8 cellular contexts compared by ENCODE assay signal in genomic region chr10:110305767-110306451, GRCh38. TPM values are rescaled to one million over a fixed set of nuclear protein-coding genes. Genes with fewer than 3 reads are reported as not detected.
A peak's percentile ranks its signal among the peaks of the same experiment; 100 is the strongest.
DNase-seq lines count a peak whose midpoint lies in the region; ATAC-seq and TF ChIP-seq lines count a peak whose summit lies in the region.

No MANE protein-coding gene starts in this region.

- peak; percentile 58 for DNase-seq in GM04503 (ENCODE audit: low read depth)
- peak; percentile 84 for DNase-seq in HCT116 (ENCODE audit: low read depth, low spot score)
- peak; percentile 92 for DNase-seq in NAMALWA (ENCODE audit: low spot score)
- DNase-seq in SK-N-MC (ENCODE audit: low read depth, low spot score) = no peak
- peak; percentile 84 for DNase-seq in astrocyte of the cerebellum (ENCODE audit: low read depth)
- DNase-seq in iPS DF 19.7 (ENCODE audit: low read depth, low spot score) = peak; percentile 35
- DNase-seq in GM19238 (ENCODE audit: insufficient read length, low spot score) = no peak

- peak; percentile 99 for TF ChIP-seq RAD21 in HCT116 (IDR thresholded peaks at IDR 0.05; ENCODE audit: low read depth)

- peak; percentile 42 for ATAC-seq in HCT116

- BruUV-seq in HCT116 (replicated peaks; lab: Mats Ljungman, UMichigan) = no TSS peak

- POLR2A ChIA-PET in HCT116 (lab: Charles Lee) = interaction anchor here (0.6 to 1.9 kb wide), 13 partner anchors 8 to 1859 kb away, joined by 3 to 7 read pairs (median 3); no protein-coding TSS in a partner anchor

- peaks cover 38% of the 10 kb centered on the region for H3K79me2 ChIP-seq in HCT116 (ENCODE audit: insufficient read depth, low read length)

- H2AFZ ChIP-seq in HCT116 (ENCODE audit: low read depth, low read length, poor library complexity, severe bottlenecking) = peak overlapping the region; percentile 97

- in situ Hi-C loops in astrocyte of the cerebellum (cut with HindIII; ENCODE audit: low sequenced_read_pairs) = loop anchor here (25.0 kb wide), 1 partner anchor 581 kb away; no protein-coding TSS in a partner anchor

- peak overlapping the region; percentile 77; the same call in 1 of the 2 replicates for H3K27ac ChIP-seq in HCT116 (ENCODE audit: low read depth, low read length)
- peak overlapping the region; percentile 93; the same call in 1 of the 2 replicates for H3K27ac ChIP-seq in SK-N-MC

- H3K9me2 ChIP-seq in HCT116 (ENCODE audit: insufficient read depth) = no peaks in the 10 kb centered on the region

- peak overlapping the region; percentile 88 to 91; a peak in 3 of 4 replicates for H3K4me3 ChIP-seq in HCT116 (replicated peaks in 1 of 2; ENCODE audit: low read depth in 1 of 2, low read length in 2 of 2)
- H3K4me3 ChIP-seq in SK-N-MC = peak overlapping the region; percentile 26; the same call in 1 of the 2 replicates
- no peak overlapping the region for H3K4me3 ChIP-seq in astrocyte of the cerebellum (ENCODE audit: low read depth, low read length)
- H3K4me3 ChIP-seq in skeletal muscle satellite cell (ENCODE audit: low read length) = no peak overlapping the region

- CTCF ChIA-PET in HCT116 (lab: Charles Lee) = interaction anchor here (0.7 to 6.1 kb wide), 12 partner anchors 82 to 621 kb away, joined by 3 to 47 read pairs (median 6); no protein-coding TSS in a partner anchor

- TF ChIP-seq POLR2A in HCT116 (IDR thresholded peaks at IDR 0.05; ENCODE audit: borderline replicate concordance, extremely low read depth, insufficient read depth, insufficient read length) = no peak

- peaks cover 19% of the 10 kb centered on the region; the same call in 1 of the 2 replicates for H4K20me1 ChIP-seq in HCT116 (ENCODE audit: insufficient read depth)

- RAD21 ChIA-PET in HCT116 (lab: Charles Lee; ENCODE audit: low non-redundant PET in 1 of 2, low total read pairs in 2 of 2, uncharacterized antibody in 2 of 2, unreplicated experiment in 2 of 2) = interaction anchor here (0.7 to 1.5 kb wide), 6 partner anchors 168 to 305 kb away, joined by 3 to 6 read pairs (median 3); no protein-coding TSS in a partner anchor

- H3K9ac ChIP-seq in HCT116 (ENCODE audit: low read length) = peak overlapping the region; percentile 40
- H3K9ac ChIP-seq in SK-N-MC (ENCODE audit: insufficient read length) = peak overlapping the region; percentile 46
- peak overlapping the region; percentile 99 for H3K9ac ChIP-seq in skeletal muscle satellite cell (ENCODE audit: low read depth, low read length)

- no peaks in the 10 kb centered on the region for H3K27me3 ChIP-seq in HCT116 (ENCODE audit: insufficient read depth, low read length)
- no peaks in the 10 kb centered on the region for H3K27me3 ChIP-seq in skeletal muscle satellite cell (ENCODE audit: control insufficient read depth, insufficient read depth, low read length)

- peak; percentile 72 to 94 (median 87) for TF ChIP-seq CTCF in HCT116 (IDR thresholded peaks at IDR 0.05 in 2 of 3, conservative IDR thresholded peaks at IDR 0.05 in 1 of 3; ENCODE audit: borderline replicate concordance in 1 of 3, insufficient read depth in 1 of 3, low read depth in 2 of 3, low read length in 2 of 3)
- TF ChIP-seq CTCF in astrocyte of the cerebellum (IDR thresholded peaks at IDR 0.05; ENCODE audit: low read depth, low read length, missing control alignments) = peak; percentile 67

- H3K4me2 ChIP-seq in HCT116 (ENCODE audit: low read length) = peak overlapping the region; percentile 79
- H3K4me2 ChIP-seq in skeletal muscle satellite cell (ENCODE audit: low read length) = peak overlapping the region; percentile 83

- H3K9me3 ChIP-seq in HCT116 (ENCODE audit: control insufficient read depth in 1 of 2, insufficient read depth in 1 of 2, low read depth in 1 of 2, low read length in 2 of 2) = no peaks in the 10 kb centered on the region
- no peaks in the 10 kb centered on the region for H3K9me3 ChIP-seq in SK-N-MC (ENCODE audit: low read depth, low read length)
- no peaks in the 10 kb centered on the region for H3K9me3 ChIP-seq in skeletal muscle satellite cell (replicated peaks; ENCODE audit: low read length)

- intact Hi-C loops in HCT116 (cut with micrococcal nuclease) = loop anchor here (1.0 to 5.0 kb wide), 5 partner anchors 193 to 1836 kb away; no protein-coding TSS in a partner anchor

- H3K36me3 ChIP-seq in HCT116 (ENCODE audit: control insufficient read depth in 1 of 2, insufficient read depth in 2 of 2, low read length in 2 of 2) (peaks cover 24% of the 10 kb centered on the region in 2 experiments), SK-N-MC (ENCODE audit: insufficient read depth, low read length) (peaks cover 26% of the 10 kb centered on the region), skeletal muscle satellite cell (ENCODE audit: insufficient read depth, low read length) (peaks cover 24% of the 10 kb centered on the region)

- peaks cover 12 to 30% of the 10 kb centered on the region in 2 experiments; a peak in 3 of 4 replicates for H3K4me1 ChIP-seq in HCT116 (ENCODE audit: control insufficient read depth in 1 of 2, insufficient read depth in 2 of 2, low read length in 2 of 2)
- H3K4me1 ChIP-seq in skeletal muscle satellite cell (ENCODE audit: control insufficient read depth, insufficient read depth, low read length) = peaks cover 16% of the 10 kb centered on the region

TF ChIP-seq in HCT116, 20 proteins besides CTCF, POLR2A, EP300 and RAD21 (continues in another document):
- TF ChIP-seq CEBPB (IDR thresholded peaks at IDR 0.05; ENCODE audit: low read depth) = peak; percentile 13; the same call in 1 of the 2 replicates
- no peak for TF ChIP-seq YY1 (IDR thresholded peaks at IDR 0.05; ENCODE audit: extremely low read depth, insufficient replicate concordance, low read depth, low read length)
- no peak for TF ChIP-seq SRF (IDR thresholded peaks at IDR 0.05; ENCODE audit: low read depth)
- TF ChIP-seq SP1 (IDR thresholded peaks at IDR 0.05; ENCODE audit: low read depth) = peak; percentile 37; the same call in 1 of the 2 replicates
- TF ChIP-seq JUND (IDR thresholded peaks at IDR 0.05) = peak; percentile 45
- TF ChIP-seq TCF7L2 (IDR thresholded peaks at IDR 0.05; ENCODE audit: borderline replicate concordance, extremely low read depth, insufficient read depth, insufficient read length) = no peak
- TF ChIP-seq REST (IDR thresholded peaks at IDR 0.05; ENCODE audit: low read depth) = no peak
- no peak for TF ChIP-seq ZNF274 (IDR thresholded peaks at IDR 0.05; ENCODE audit: low read depth, low read length)
- TF ChIP-seq MAX (IDR thresholded peaks at IDR 0.05) = peak; percentile 82
- TF ChIP-seq ELF1 (IDR thresholded peaks at IDR 0.05; ENCODE audit: borderline replicate concordance, low read depth) = no peak
- TF ChIP-seq SIN3A (IDR thresholded peaks at IDR 0.05; ENCODE audit: low read depth) = no peak
- TF ChIP-seq EZH2phosphoT487 (IDR thresholded peaks at IDR 0.05; ENCODE audit: borderline replicate concordance) = no peak
- TF ChIP-seq CBX3 (IDR thresholded peaks at IDR 0.05; ENCODE audit: low read depth) = peak; percentile 66; the same call in 1 of the 2 replicates
- TF ChIP-seq EZH2 (IDR thresholded peaks at IDR 0.05) = no peak
- TF ChIP-seq ZBTB33 (IDR thresholded peaks at IDR 0.05; ENCODE audit: extremely low read depth, insufficient replicate concordance, low read length) = no peak
- TF ChIP-seq ATF3 (IDR thresholded peaks at IDR 0.05) = no peak

RNA-seq across cellular contexts. Expression of gene SMNDC1, which starts 1.2 kb away (rescaled TPM):
- total RNA-seq in HCT116 (2021; ENCODE audit: unreplicated experiment) = 61.7 TPM
- polyA plus RNA-seq in HCT116 (2012) = 21.9 and 23.6 TPM in 2 replicates
- 5.2 and 8.9 TPM in 2 replicates for total RNA-seq in skeletal muscle satellite cell (2012; rRNA removed)

Comparison
In these comparisons a context has a peak if more than half of its experiments do, and no peak if none do; other contexts are left out.
1. DNase-seq: peak in GM04503 (single experiment), HCT116 (single experiment), NAMALWA (single experiment), astrocyte of the cerebellum (single experiment) and iPS DF 19.7 (single experiment); none in SK-N-MC (single experiment) and GM19238 (single experiment).
2. H3K4me3 ChIP-seq: peak in HCT116 (2 of 2) and SK-N-MC (single experiment); none in astrocyte of the cerebellum (single experiment) and skeletal muscle satellite cell (single experiment).
3. H3K9ac ChIP-seq: peak in every context shown above with its lines; median percentile 99 in skeletal muscle satellite cell; 46 in SK-N-MC; 40 in HCT116.